In the genomic region with DNA sequence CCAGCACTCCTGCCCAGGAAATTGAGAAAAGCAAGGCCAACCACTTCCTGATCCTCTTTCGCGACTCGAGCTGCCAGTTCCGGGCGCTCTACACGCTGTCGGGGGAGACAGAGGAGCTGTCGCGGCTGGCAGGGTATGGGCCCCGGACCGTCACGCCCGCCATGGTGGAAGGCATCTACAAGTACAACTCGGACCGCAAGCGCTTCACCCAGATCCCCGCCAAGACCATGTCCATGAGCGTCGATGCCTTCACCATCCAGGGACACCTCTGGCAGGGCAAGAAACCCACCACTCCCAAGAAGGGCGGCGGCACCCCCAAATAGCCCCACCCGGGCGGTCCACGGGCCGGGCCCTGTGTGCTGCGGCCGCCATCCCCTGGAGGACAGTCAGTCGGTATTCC, we compare ENCODE assay signal across 2 cellular contexts.
TF ChIP-seq lines count a peak whose summit lies in the region.

No MANE protein-coding gene starts in this region.

TF ChIP-seq in K562, 482 proteins besides CTCF, POLR2A, EP300 and RAD21:
- TF ChIP-seq ETV1 (tag; conservative IDR thresholded peaks at IDR 0.05; ENCODE audit: low read depth) (no peak), SRSF9 (IDR thresholded peaks at IDR 0.05; ENCODE audit: borderline replicate concordance, low read depth, low read length) (no peak), ZBTB33 (CRISPR knock-in tag; IDR thresholded peaks at IDR 0.05) (peak; percentile 35)

TF ChIP-seq in liver, 16 proteins besides CTCF, POLR2A, EP300 and RAD21:
- TF ChIP-seq HNF4A (conservative IDR thresholded peaks at IDR 0.05) (no peak), TAF1 (conservative IDR thresholded peaks at IDR 0.05) (no peak), YY1 (IDR thresholded peaks at IDR 0.05) (no peak), HNF4G (IDR thresholded peaks at IDR 0.05) (no peak), EGR1 (IDR thresholded peaks at IDR 0.05; ENCODE audit: low read depth in 2 of 2) (no peak), RXRA (IDR thresholded peaks at IDR 0.05) (no peak), REST (IDR thresholded peaks at IDR 0.05) (no peak), FOXA2 (IDR thresholded peaks at IDR 0.05) (no peak), JUND (IDR thresholded peaks at IDR 0.05) (no peak), SP1 (IDR thresholded peaks at IDR 0.05) (no peak), ZBTB33 (IDR thresholded peaks at IDR 0.05) (no peak), GABPA (IDR thresholded peaks at IDR 0.05 in 1 of 2, conservative IDR thresholded peaks at IDR 0.05 in 1 of 2) (no peak), FOXA1 (IDR thresholded peaks at IDR 0.05) (no peak), NR2F2 (IDR thresholded peaks at IDR 0.05) (no peak)
- TF ChIP-seq, protein P1, sequence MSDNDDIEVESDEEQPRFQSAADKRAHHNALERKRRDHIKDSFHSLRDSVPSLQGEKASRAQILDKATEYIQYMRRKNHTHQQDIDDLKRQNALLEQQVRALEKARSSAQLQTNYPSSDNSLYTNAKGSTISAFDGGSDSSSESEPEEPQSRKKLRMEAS (IDR thresholded peaks at IDR 0.05) = no peak
- TF ChIP-seq, protein P2, sequence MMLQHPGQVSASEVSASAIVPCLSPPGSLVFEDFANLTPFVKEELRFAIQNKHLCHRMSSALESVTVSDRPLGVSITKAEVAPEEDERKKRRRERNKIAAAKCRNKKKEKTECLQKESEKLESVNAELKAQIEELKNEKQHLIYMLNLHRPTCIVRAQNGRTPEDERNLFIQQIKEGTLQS (IDR thresholded peaks at IDR 0.05) = no peak
